ENCODE assay signal across 18 cellular contexts in the genomic region with DNA sequence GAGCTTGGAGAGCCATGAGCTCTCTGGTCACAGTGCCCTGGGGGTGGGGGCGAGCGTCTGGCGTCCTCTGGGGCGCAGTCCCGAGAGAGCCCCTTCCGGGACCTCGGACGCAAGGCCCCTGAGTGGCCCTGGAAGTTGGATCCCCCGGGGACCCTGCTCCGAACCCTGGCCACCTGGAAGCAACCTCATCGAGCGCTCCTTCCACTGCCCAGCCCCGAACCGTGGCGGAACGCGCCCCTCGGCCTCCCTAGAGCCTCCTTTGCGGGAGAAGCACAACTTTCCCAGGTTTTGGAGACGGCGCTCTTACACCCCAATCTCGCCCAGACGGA. TPM values are rescaled to one million over a fixed set of nuclear protein-coding genes. Genes with fewer than 3 reads are reported as not detected.
DNase-seq lines count a peak whose midpoint lies in the region; ATAC-seq, FAIRE-seq and TF ChIP-seq lines count a peak whose summit lies in the region.
"Had no signal": no experiment of that assay in that cellular context is flagged by ENCODE, and none has a peak within 500 bp of the region (broad histone marks: within the 10 kb centered on the region; RNA-seq: fewer than 3 reads in every experiment).

No MANE protein-coding gene starts in this region.

- H3K79me2 ChIP-seq in keratinocyte (ENCODE audit: control insufficient read depth, insufficient read depth, low read length) = peaks cover 32% of the 10 kb centered on the region

- dilution Hi-C loops in keratinocyte (cut with MboI; ENCODE audit: extremely low pct_ligation_motif_present, low sequenced_read_pairs) = loop anchor here (25.0 kb wide), 1 partner anchor 477 kb away; no protein-coding TSS in a partner anchor

- H2AFZ ChIP-seq in keratinocyte (ENCODE audit: control insufficient read depth, low read length) = peak overlapping the region; percentile 78

- DNase-seq in dorsolateral prefrontal cortex (no peak), keratinocyte (ENCODE audit: low read depth, low spot score) (no peak), gastrocnemius medialis (no peak), HT-29 (ENCODE audit: low spot score) (no peak), NAMALWA (ENCODE audit: low spot score) (no peak), immature natural killer cell (no peak)
- DNase-seq: activated CD4-positive, alpha-beta T cell treated with anti-CD3 and anti-CD28 coated beads for 36 hours; activated CD8-positive, alpha-beta memory T cell treated with anti-CD3 and anti-CD28 coated beads, Interleukin-2, amount 50 U/mL, for 48 hours; activated naive CD4-positive, alpha-beta T cell treated with Interleukin-2 at 50 U/mL for 16 hours; BE2C; NCI-H187; NCI-H446 treated with DMSO at 0.1 percent for 48 hours; T-helper 9 cell had no signal

- intact Hi-C loops in dorsolateral prefrontal cortex (cut with DNase I) = no loop called here
- intact Hi-C loops in gastrocnemius medialis (cut with DNase I; ENCODE audit: low total_unique reads) = loop anchor here (10.0 kb wide), 1 partner anchor 315 kb away; no protein-coding TSS in a partner anchor

- no peaks in the 10 kb centered on the region for H3K4me1 Mint-ChIP-seq in immature natural killer cell
- H3K4me1 Mint-ChIP-seq: activated CD4-positive, alpha-beta T cell treated with anti-CD3 and anti-CD28 coated beads for 36 hours had no signal

- H3K9me3 ChIP-seq in HUES48 (ENCODE audit: control insufficient read depth, insufficient read depth, low read length) (no peaks in the 10 kb centered on the region), keratinocyte (ENCODE audit: control insufficient read depth, low read depth, low read length) (no peaks in the 10 kb centered on the region), gastrocnemius medialis (no peaks in the 10 kb centered on the region)
- H3K9me3 ChIP-seq: BE2C, pancreas, SJSA1 had no signal

- H3K27ac Mint-ChIP-seq in immature natural killer cell = no peak overlapping the region
- H3K27ac Mint-ChIP-seq: activated CD4-positive, alpha-beta T cell treated with anti-CD3 and anti-CD28 coated beads for 36 hours had no signal

- peak overlapping the region; percentile 91 for H3K4me3 ChIP-seq in HUES48 (ENCODE audit: low read depth, low read length)
- peak overlapping the region in 57 of 59 donors; percentile 21 to 71 (median 53) for H3K4me3 ChIP-seq in dorsolateral prefrontal cortex
- H3K4me3 ChIP-seq in keratinocyte (ENCODE audit: control insufficient read depth in 2 of 3, extremely low read depth in 1 of 3, insufficient read depth in 2 of 3, low read depth in 1 of 3, low read length in 3 of 3) = peak overlapping the region; percentile 74 to 89 (median 79)
- H3K4me3 ChIP-seq in gastrocnemius medialis = peak overlapping the region; percentile 58 to 80 (median 61)
- H3K4me3 ChIP-seq: SJSA1 had no signal

- H4K20me1 ChIP-seq in keratinocyte (ENCODE audit: control insufficient read depth, extremely low read depth, insufficient read depth, low read length) = no peaks in the 10 kb centered on the region

- no peak for TF ChIP-seq CTCF in dorsolateral prefrontal cortex (IDR thresholded peaks at IDR 0.05 in 54 of 56, conservative IDR thresholded peaks at IDR 0.05 in 2 of 56; ENCODE audit: low read depth in 1 of 56, partially characterized antibody in 56 of 56)
- no peak for TF ChIP-seq CTCF in keratinocyte (optimal IDR thresholded peaks at IDR 0.05 in 1 of 3, IDR thresholded peaks at IDR 0.05 in 1 of 3, conservative IDR thresholded peaks at IDR 0.05 in 1 of 3; ENCODE audit: extremely low read depth in 1 of 3, insufficient read depth in 2 of 3, low read length in 3 of 3)
- TF ChIP-seq CTCF in gastrocnemius medialis (IDR thresholded peaks at IDR 0.05 in 4 of 5, conservative IDR thresholded peaks at IDR 0.05 in 1 of 5) = no peak

- no peaks in the 10 kb centered on the region for H3K36me3 ChIP-seq in HUES48 (ENCODE audit: control insufficient read depth, insufficient read depth, low read length)
- H3K36me3 ChIP-seq in keratinocyte (ENCODE audit: control insufficient read depth in 2 of 2, extremely low read depth in 1 of 2, insufficient read depth in 2 of 2, low read length in 2 of 2) = peaks cover 6 to 11% of the 10 kb centered on the region in 2 experiments
- H3K36me3 ChIP-seq in gastrocnemius medialis = no peaks in the 10 kb centered on the region
- H3K36me3 ChIP-seq: BE2C, pancreas, SJSA1 had no signal

- no peak for TF ChIP-seq POLR2A in gastrocnemius medialis (IDR thresholded peaks at IDR 0.05)

- 0 out of 2 replicates have a peak, but pooled peaks cover 3% of the 10 kb centered on the region for H3K4me1 ChIP-seq in HUES48 (ENCODE audit: control insufficient read depth, insufficient read depth, low read length)
- H3K4me1 ChIP-seq in keratinocyte (ENCODE audit: control insufficient read depth, extremely low read depth, insufficient read depth, low read length) = peaks cover 26% of the 10 kb centered on the region
- H3K4me1 ChIP-seq in gastrocnemius medialis = no peaks in the 10 kb centered on the region
- H3K4me1 ChIP-seq: BE2C, pancreas had no signal

- in situ Hi-C loops in gastrocnemius medialis (cut with MboI; ENCODE audit: low sequenced_read_pairs in 4 of 4) = loop anchor here in 3 of 4 donors (10.0 to 25.0 kb wide), 3 partner anchors 225 to 477 kb away; no protein-coding TSS in a partner anchor

- H3K4me2 ChIP-seq in keratinocyte (ENCODE audit: control insufficient read depth, extremely low read depth, insufficient read depth, low read depth, low read length) = peak overlapping the region; percentile 92

- FAIRE-seq in keratinocyte (lab: Jason Lieb, UNC) = no peak
- FAIRE-seq: GM18507, pancreas had no signal

- H3K27me3 Mint-ChIP-seq in immature natural killer cell (ENCODE audit: low read depth in 3 of 3) = peaks cover 9 to 13% (median 10%) of the 10 kb centered on the region in 3 donors

- peaks cover 76% of the 10 kb centered on the region for H3K27me3 ChIP-seq in HUES48 (ENCODE audit: control insufficient read depth, insufficient read depth, low read length)
- H3K27me3 ChIP-seq in dorsolateral prefrontal cortex = peaks cover 0 to 73% (median 44%) of the 10 kb centered on the region in 45 donors
- H3K27me3 ChIP-seq in keratinocyte (ENCODE audit: control insufficient read depth, extremely low read depth, insufficient read depth, low read length) = peaks cover 4% of the 10 kb centered on the region
- H3K27me3 ChIP-seq in gastrocnemius medialis = peaks cover 0 to 5% (median 0%) of the 10 kb centered on the region in 3 donors
- H3K27me3 ChIP-seq: pancreas had no signal

- ATAC-seq in gastrocnemius medialis (no peak), HG02610 (IDR thresholded peaks at IDR 0.05; ENCODE audit: unreplicated experiment) (no peak)
- ATAC-seq: activated CD4-positive, alpha-beta T cell treated with anti-CD3 and anti-CD28 coated beads for 36 hours; pancreas had no signal

- H3K36me3 Mint-ChIP-seq in immature natural killer cell = no peaks in the 10 kb centered on the region

- H3K9ac ChIP-seq in HUES48 (ENCODE audit: low read depth, low read length) (no peak overlapping the region), keratinocyte (ENCODE audit: control insufficient read depth, extremely low read depth, insufficient read depth, low read length) (peak overlapping the region; percentile 82)

- no peak overlapping the region for H3K27ac ChIP-seq in HUES48 (ENCODE audit: low read depth, low read length)
- no peak overlapping the region for H3K27ac ChIP-seq in dorsolateral prefrontal cortex
- peak overlapping the region; percentile 74 for H3K27ac ChIP-seq in keratinocyte (ENCODE audit: control insufficient read depth, insufficient read depth, low read length)
- H3K27ac ChIP-seq in gastrocnemius medialis = peak overlapping the region in 1 of 4 donors; percentile 1
- H3K27ac ChIP-seq: pancreas, SJSA1 had no signal

- no peak overlapping the region for H3K4me3 Mint-ChIP-seq in immature natural killer cell
- H3K4me3 Mint-ChIP-seq: activated CD4-positive, alpha-beta T cell treated with anti-CD3 and anti-CD28 coated beads for 36 hours had no signal

- H3K9me3 Mint-ChIP-seq in immature natural killer cell = no peaks in the 10 kb centered on the region

- H3K9me1 ChIP-seq in keratinocyte (ENCODE audit: control insufficient read depth, extremely low read depth, insufficient read depth, low read length) = no peaks in the 10 kb centered on the region

RNA-seq across cellular contexts. Expression of a gene that starts 1.2 kb away (rescaled TPM):
- total RNA-seq in dorsolateral prefrontal cortex (10 to 100 TPM in 39 of 120 experiments, 1 to 10 TPM in 81; 4.6 to 14.8 (median 9.2) TPM), gastrocnemius medialis (10 to 100 TPM in 2 of 4 donors, 1 to 10 TPM in 2; 6.4 to 39.9 (median 8.9) TPM)
- polyA plus RNA-seq in keratinocyte (2.8 to 11.4 TPM (median 5.6 TPM) in 3 replicates), immature natural killer cell (not detected)
- 1.8 TPM for polyA plus RNA-seq in keratinocyte (2011; ENCODE audit: low read depth)
- 6.2 and 7.2 TPM in 2 replicates for polyA plus RNA-seq in keratinocyte (2011; cell fraction: cytosol; rRNA removed)
- 22.0 and 23.8 TPM in 2 replicates for polyA plus RNA-seq in keratinocyte (2011; cell fraction: nucleus; rRNA removed)
- 3.9 and 15.9 TPM in 2 replicates for polyA plus RNA-seq in keratinocyte (2012; ENCODE audit: low replicate concordance)
- 9.7 to 66.6 TPM (median 22.5 TPM) in 3 replicates for polyA minus RNA-seq in keratinocyte
- 13.2 TPM for polyA minus RNA-seq in keratinocyte (2011; cell fraction: cytosol; rRNA and poly(A)+ RNA removed)
- polyA minus RNA-seq in keratinocyte (2011; cell fraction: nucleus; rRNA and poly(A)+ RNA removed) = 22.1 and 29.6 TPM in 2 replicates
- not detected in 2 replicates for total RNA-seq in HT-29 (2014; rRNA removed; shearing (Covaris generic))
- total RNA-seq: activated CD4-positive, alpha-beta T cell treated with anti-CD3 and anti-CD28 coated beads for 36 hours; SJSA1 had no signal
